8 cellular contexts compared by ENCODE assay signal in the genomic region with DNA sequence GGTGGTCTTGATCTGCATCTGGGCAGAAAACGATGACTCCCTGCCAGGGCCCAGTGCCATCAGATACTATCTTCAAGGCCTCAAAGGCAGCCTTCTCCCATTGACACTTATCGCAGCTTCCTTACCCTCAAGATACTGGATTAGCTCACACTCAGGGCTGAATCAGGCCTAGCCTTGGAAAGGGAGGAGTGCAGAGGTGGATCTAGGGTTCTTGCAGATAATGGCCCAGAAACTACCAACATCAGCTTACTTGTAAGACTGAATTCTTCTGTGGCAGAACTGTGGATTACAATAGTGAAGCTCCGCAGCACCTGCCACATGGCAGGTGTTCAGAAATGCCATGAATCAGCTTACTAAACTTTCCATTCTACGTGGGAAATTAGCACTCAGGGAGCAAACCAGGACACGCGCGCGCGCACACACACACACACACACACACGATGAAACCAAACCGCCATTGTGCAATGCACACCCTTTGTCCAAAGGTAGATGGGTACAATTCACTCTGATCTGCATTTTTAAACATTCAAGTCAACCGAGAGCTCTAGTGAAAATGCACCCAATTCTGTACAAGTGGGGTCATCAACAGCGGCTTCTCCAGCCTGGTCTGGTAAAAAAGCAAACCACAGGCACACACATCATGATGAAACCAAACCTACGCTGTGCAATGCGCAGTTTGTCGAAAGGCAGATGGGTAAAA. TPM values are rescaled to one million over a fixed set of nuclear protein-coding genes. Genes with fewer than 3 reads are reported as not detected.
DNase-seq lines count a peak whose midpoint lies in the region; ATAC-seq and TF ChIP-seq lines count a peak whose summit lies in the region.

No MANE protein-coding gene starts in this region.

- peak overlapping the region; percentile 90 for H3K4me3 ChIP-seq in cardiac muscle cell
- H3K4me3 ChIP-seq in SJCRH30 = peak overlapping the region; percentile 76
- H3K4me3 ChIP-seq in epithelial cell of proximal tubule (ENCODE audit: low read depth, low read length) = peak overlapping the region; percentile 92
- peak overlapping the region; percentile 90 for H3K4me3 ChIP-seq in neural progenitor cell

- no peaks in the 10 kb centered on the region for H3K27me3 Mint-ChIP-seq in neural progenitor cell (ENCODE audit: insufficient read depth, low read depth)

- H3K9ac ChIP-seq in neural progenitor cell = no peak overlapping the region

- H3F3A ChIP-seq in neural progenitor cell (ENCODE audit: low read depth) = no peaks in the 10 kb centered on the region

- no peaks in the 10 kb centered on the region for H3K9me3 ChIP-seq in cardiac muscle cell (ENCODE audit: low read depth)
- H3K9me3 ChIP-seq in SJCRH30 (replicated peaks) = no peaks in the 10 kb centered on the region
- no peaks in the 10 kb centered on the region for H3K9me3 ChIP-seq in neural progenitor cell (ENCODE audit: low read depth)

- H3K27ac ChIP-seq in cardiac muscle cell (no peak overlapping the region), SJCRH30 (no peak overlapping the region), neural progenitor cell (no peak overlapping the region)

- no peaks in the 10 kb centered on the region for H3K27me3 ChIP-seq in cardiac muscle cell
- no peaks in the 10 kb centered on the region for H3K27me3 ChIP-seq in SJCRH30
- H3K27me3 ChIP-seq in neural progenitor cell = no peaks in the 10 kb centered on the region

- H3K4me2 ChIP-seq in neural progenitor cell = peak overlapping the region; percentile 97

- DNase-seq in cardiac muscle cell (ENCODE audit: low read depth in 1 of 2, low spot score in 1 of 2) = peak in 1 of 2 donors; percentile 30
- no peak for DNase-seq in cardiac septum (ENCODE audit: low spot score)
- DNase-seq in SJCRH30 = peak in 1 of 2 experiments; percentile 10
- DNase-seq in epithelial cell of proximal tubule (ENCODE audit: low read depth) = no peak
- peak; percentile 39 for DNase-seq in neural progenitor cell (ENCODE audit: low spot score)
- no peak for DNase-seq in stimulated activated CD4-positive, alpha-beta T cell treated with anti-CD3 and anti-CD28 coated beads, Interleukin-4, amount 100 ng/mL, for 1 hour
- no peak for DNase-seq in AML-193 (lab: John Stamatoyannopoulos, UW)

- peaks cover 23% of the 10 kb centered on the region for H3K4me1 Mint-ChIP-seq in neural progenitor cell

- H3K79me2 ChIP-seq in neural progenitor cell (ENCODE audit: low read depth) = peaks cover 46% of the 10 kb centered on the region

- intact Hi-C loops in cardiac septum (cut with DNase I) = no loop called here

- H3K4me1 ChIP-seq in cardiac muscle cell (ENCODE audit: low read depth) (peaks cover 12% of the 10 kb centered on the region), SJCRH30 (no peaks in the 10 kb centered on the region; the same call in 1 of the 2 replicates), neural progenitor cell (peaks cover 14% of the 10 kb centered on the region)

- peaks cover 30% of the 10 kb centered on the region for H4K20me1 ChIP-seq in neural progenitor cell (ENCODE audit: low read depth)

- ATAC-seq in HG03280 (IDR thresholded peaks at IDR 0.05; ENCODE audit: unreplicated experiment) = no peak

- TF ChIP-seq CTCF in cardiac muscle cell (IDR thresholded peaks at IDR 0.05; ENCODE audit: low read depth, low read length) = no peak
- TF ChIP-seq CTCF in epithelial cell of proximal tubule (conservative IDR thresholded peaks at IDR 0.05; ENCODE audit: low read depth, low read length) = no peak
- TF ChIP-seq CTCF in neural progenitor cell (IDR thresholded peaks at IDR 0.05) = no peak

- peaks cover 15% of the 10 kb centered on the region for H3K36me3 ChIP-seq in cardiac muscle cell
- H3K36me3 ChIP-seq in SJCRH30 = peaks cover 10% of the 10 kb centered on the region
- H3K36me3 ChIP-seq in neural progenitor cell = no peaks in the 10 kb centered on the region

- H3K9me3 Mint-ChIP-seq in neural progenitor cell = no peaks in the 10 kb centered on the region

- H3K27ac Mint-ChIP-seq in neural progenitor cell = no peak overlapping the region

- H3K36me3 Mint-ChIP-seq in neural progenitor cell = peaks cover 10% of the 10 kb centered on the region

- peak overlapping the region; percentile 98 for H3K4me3 Mint-ChIP-seq in neural progenitor cell

- peak overlapping the region; percentile 99 for H2AFZ ChIP-seq in neural progenitor cell (replicated peaks)

RNA-seq across cellular contexts. Expression of gene TMEM182, which starts 26.2 kb away (rescaled TPM):
- 2.7 and 5.2 TPM in 2 replicates for total RNA-seq in cardiac muscle cell
- polyA plus RNA-seq in cardiac muscle cell = 6.8 and 19.3 TPM in 2 replicates
- total RNA-seq in cardiac septum = 135 TPM
- total RNA-seq in SJCRH30 (2014; rRNA removed; shearing (Covaris generic)) = 6.7 and 7.5 TPM in 2 replicates
- total RNA-seq in epithelial cell of proximal tubule = 3.5 and 4.2 TPM in 2 replicates
- 4.2 and 4.6 TPM in 2 replicates for total RNA-seq in neural progenitor cell (ENCODE audit: low replicate concordance)

Comparison
In these comparisons a context has a peak if more than half of its experiments do, and no peak if none do; other contexts are left out.
1. RNA of gene TMEM182, which starts 26.2 kb away (total RNA-seq): 135 TPM in cardiac septum (single experiment); 6.7 to 7.5 TPM in SJCRH30, 4.2 to 4.6 TPM in neural progenitor cell, 3.5 to 4.2 TPM in epithelial cell of proximal tubule and 2.7 to 5.2 TPM in cardiac muscle cell; every median in the first group is over 10 times any median in the second.
2. Peak in every context shown above with its lines, with median percentiles within 50 percentile points of each other: H3K4me3 ChIP-seq.